In the genomic region with DNA sequence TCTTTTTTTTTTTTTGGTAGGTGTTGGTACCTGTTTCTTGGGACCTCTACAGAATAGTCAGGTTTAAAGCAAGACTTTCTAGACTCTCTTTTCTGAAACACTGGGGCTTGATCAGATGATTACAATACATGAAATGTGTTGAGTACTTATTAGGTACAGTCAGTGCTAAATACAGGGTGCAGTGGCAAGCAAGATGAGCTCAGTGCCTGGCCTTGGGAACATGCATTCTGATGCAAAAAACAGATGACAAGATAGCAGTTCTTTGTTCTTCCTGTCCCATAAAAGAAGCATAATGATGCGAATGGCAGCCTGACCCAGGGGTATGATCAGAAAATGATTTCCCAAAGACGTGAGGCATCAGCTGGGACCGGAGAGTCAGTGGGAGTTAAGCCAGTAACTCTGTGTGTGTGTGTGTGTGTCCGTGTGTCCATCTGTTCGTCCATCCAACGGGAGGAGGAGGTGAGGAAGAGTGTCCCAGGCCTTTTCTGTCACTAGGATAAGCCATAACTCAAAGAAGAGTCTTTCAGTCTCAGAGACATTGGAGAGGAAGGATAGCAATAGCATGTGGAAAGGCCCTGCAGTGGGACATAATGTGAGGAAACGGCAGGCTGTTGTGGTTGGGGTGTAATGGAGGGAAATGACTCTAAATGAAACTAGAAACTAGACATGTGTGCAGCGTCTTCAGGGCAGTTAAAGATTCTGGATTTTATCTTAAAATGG, we compare ENCODE assay signal across 8 cellular contexts. TPM values are rescaled to one million over a fixed set of nuclear protein-coding genes. Genes with fewer than 3 reads are reported as not detected.
DNase-seq lines count a peak whose midpoint lies in the region; ATAC-seq, FAIRE-seq and TF ChIP-seq lines count a peak whose summit lies in the region.

No MANE protein-coding gene starts in this region.

- no peaks in the 10 kb centered on the region for H3K27me3 Mint-ChIP-seq in natural killer cell treated with Interleukin-12 subunit alpha and Interleukin-12 subunit beta and Interleukin-15 and Interleukin-18, amount 100 ng/mL, for 72 hours

- ATAC-seq in GM18861 (IDR thresholded peaks at IDR 0.05; ENCODE audit: unreplicated experiment) (peak; percentile 97), GM21786 (IDR thresholded peaks at IDR 0.05; ENCODE audit: unreplicated experiment) (peak; percentile 97)
- ATAC-seq in natural killer cell treated with Interleukin-12 subunit alpha and Interleukin-12 subunit beta and Interleukin-15 and Interleukin-18, amount 100 ng/mL, for 72 hours, result peak; percentile 96 to 97

- peaks cover 14 to 23% of the 10 kb centered on the region in 2 donors for H3K4me1 Mint-ChIP-seq in natural killer cell treated with Interleukin-12 subunit alpha and Interleukin-12 subunit beta and Interleukin-15 and Interleukin-18, amount 100 ng/mL, for 72 hours (ENCODE audit: low read depth in 2 of 2)

- peaks cover 4% of the 10 kb centered on the region for H3K36me3 Mint-ChIP-seq in natural killer cell treated with Interleukin-12 subunit alpha and Interleukin-12 subunit beta and Interleukin-15 and Interleukin-18, amount 100 ng/mL, for 72 hours

- FAIRE-seq in H54 (lab: Jason Lieb, UNC), result no peak

- peak overlapping the region; percentile 85 for H3K4me3 Mint-ChIP-seq in natural killer cell treated with Interleukin-12 subunit alpha and Interleukin-12 subunit beta and Interleukin-15 and Interleukin-18, amount 100 ng/mL, for 72 hours

- TF ChIP-seq POLR2A in H54 (IDR thresholded peaks at IDR 0.05; ENCODE audit: low read depth, low read length), result no peak

- H3K9me3 Mint-ChIP-seq in natural killer cell treated with Interleukin-12 subunit alpha and Interleukin-12 subunit beta and Interleukin-15 and Interleukin-18, amount 100 ng/mL, for 72 hours, result no peaks in the 10 kb centered on the region

- DNase-seq in MV-4-11 (lab: John Stamatoyannopoulos, UW), result peak; percentile 74
- DNase-seq in natural killer cell treated with Interleukin-12 subunit alpha and Interleukin-12 subunit beta and Interleukin-15 and Interleukin-18, amount 100 ng/mL, for 72 hours (ENCODE audit: low spot score), result peak; percentile 73
- no peak for DNase-seq in EL
- DNase-seq in H54 (ENCODE audit: insufficient read length, low spot score), result no peak
- DNase-seq in NAMALWA (ENCODE audit: low spot score), result no peak
- DNase-seq in GF-D8 (lab: John Stamatoyannopoulos, UW), result no peak

- peak overlapping the region; percentile 78 to 82 for H3K27ac Mint-ChIP-seq in natural killer cell treated with Interleukin-12 subunit alpha and Interleukin-12 subunit beta and Interleukin-15 and Interleukin-18, amount 100 ng/mL, for 72 hours

RNA-seq across cellular contexts. Expression of gene SLAIN1, which starts 32.2 kb away (rescaled TPM):
- total RNA-seq in natural killer cell treated with Interleukin-12 subunit alpha and Interleukin-12 subunit beta and Interleukin-15 and Interleukin-18, amount 100 ng/mL, for 72 hours, result 10 to 100 TPM; 18.4 to 33.2 TPM

Comparison
In these comparisons a context has a peak if more than half of its experiments do, and no peak if none do; other contexts are left out.
1. DNase-seq: peak in MV-4-11 (single experiment) and natural killer cell treated with Interleukin-12 subunit alpha and Interleukin-12 subunit beta and Interleukin-15 and Interleukin-18, amount 100 ng/mL, for 72 hours (single experiment); none in EL (single experiment), H54 (single experiment), NAMALWA (single experiment) and GF-D8 (single experiment).
2. Peak in every context shown above with its lines, with median percentiles within 50 percentile points of each other: ATAC-seq.